In genomic region chr6:106060167-106060566, GRCh38 we compare ENCODE assay signal across 25 cellular contexts. TPM values are rescaled to one million over a fixed set of nuclear protein-coding genes. Genes with fewer than 3 reads are reported as not detected.
"Had no signal": no experiment of that assay in that cellular context is flagged by ENCODE, and none has a peak within 500 bp of the region (broad histone marks: within the 10 kb centered on the region; RNA-seq: fewer than 3 reads in every experiment).

No MANE protein-coding gene starts in this region.

- H3K27me3 ChIP-seq: Peyer's patch, SJSA1 had no signal

- H3K27ac ChIP-seq: KMS-11, PC-9, Peyer's patch, SJSA1, SK-N-MC had no signal

- H3K36me3 ChIP-seq: Peyer's patch, SJSA1 had no signal

- H3K9me3 ChIP-seq: Peyer's patch, SJSA1 had no signal

- H3K4me3 ChIP-seq: PC-9, Peyer's patch, SJSA1, SK-N-MC had no signal

- DNase-seq: IMR-90, Kasumi-1, MM.1S, NCI-H1092, NCI-H1105 treated with DMSO at 0.1 percent for 48 hours, NCI-H1417 treated with DMSO at 0.1 percent for 48 hours, NCI-H146, NCI-H1694 treated with DMSO at 0.1 percent for 48 hours, NCI-H1930, NCI-H2081, NCI-H2107, NCI-H226, NCI-H446, NCI-H510A, NCI-H524 treated with DMSO at 0.1 percent for 48 hours, NCI-H69, NCI-H774, PC-9, Peyer's patch, SIG-M5 had no signal

- ATAC-seq: HepG2, Right ventricle myocardium inferior had no signal

- H3K4me1 ChIP-seq: Peyer's patch, SJSA1 had no signal

RNA-seq across cellular contexts. Expression of gene PRDM1, which starts 26.0 kb away (rescaled TPM):
- total RNA-seq: HepG2 had no signal
